In the genomic region with DNA sequence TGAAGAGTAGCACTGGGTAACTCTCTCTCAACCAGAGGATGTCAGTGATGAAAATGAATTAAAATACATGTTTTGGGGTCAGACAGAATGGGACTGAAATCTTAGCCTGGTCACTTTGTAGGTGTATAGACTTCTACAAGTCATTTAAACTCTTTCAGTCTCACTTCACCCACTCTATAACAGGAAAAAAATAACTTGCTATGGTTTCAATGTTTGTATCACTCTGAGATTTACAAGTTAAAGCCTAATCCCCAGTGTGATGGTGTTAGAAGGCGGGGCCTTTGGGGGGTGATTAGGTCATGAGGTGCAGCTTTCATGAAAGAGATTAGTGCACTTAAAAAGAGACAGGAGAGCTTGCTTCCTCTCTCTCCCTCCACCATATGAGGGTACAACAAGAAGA, we compare ENCODE assay signal across 15 cellular contexts.
"Had no signal": no experiment of that assay in that cellular context is flagged by ENCODE, and none has a peak within 500 bp of the region (broad histone marks: within the 10 kb centered on the region; RNA-seq: fewer than 3 reads in every experiment).

No MANE protein-coding gene starts in this region.

- H3K27ac ChIP-seq: breast epithelium, sigmoid colon, testis, uterus had no signal

- H3K4me3 ChIP-seq: breast epithelium, sigmoid colon, testis, uterus had no signal

- H3K27me3 ChIP-seq: breast epithelium, sigmoid colon, testis, uterus had no signal

- ATAC-seq: activated CD8-positive, alpha-beta memory T cell treated with anti-CD3 and anti-CD28 coated beads, Interleukin-2, amount 10 ng/mL, durations not matched to agents 7 days and 5 days; activated T-cell treated with anti-CD3 and anti-CD28 coated beads, Interleukin-2, amount 50 U/mL, for 4 hours; stimulated activated naive CD8-positive, alpha-beta T cell treated with anti-CD3 and anti-CD28 coated beads, Interleukin-15, amount 100 ng/mL, for 72 hours had no signal

- DNase-seq: activated CD4-positive, alpha-beta T cell treated with anti-CD3 and anti-CD28 coated beads, Interleukin-2, amount 50 U/mL, for 4 hours; activated CD4-positive, CD25-positive, alpha-beta regulatory T cell; activated CD8-positive, alpha-beta memory T cell treated with anti-CD3 and anti-CD28 coated beads, Interleukin-2, amount 10 ng/mL, durations not matched to agents 7 days and 5 days; activated gamma-delta T cell; activated naive CD8-positive, alpha-beta T cell treated with anti-CD3 and anti-CD28 coated beads for 36 hours; activated T-cell treated with anti-CD3 and anti-CD28 coated beads, Interleukin-2, amount 50 U/mL, for 4 hours; endodermal cell; hippocampal formation; sigmoid colon; stimulated activated CD4-positive, alpha-beta T cell treated with anti-CD3 and anti-CD28 coated beads, Interleukin-12 subunit alpha, Interleukin-12 subunit beta, amount 100 ng/mL, for 4 hours; stimulated activated CD8-positive, alpha-beta memory T cell treated with anti-CD3 and anti-CD28 coated beads, Interleukin-4, amount 100 ng/mL, for 48 hours; stimulated activated naive CD8-positive, alpha-beta T cell treated with anti-CD3 and anti-CD28 coated beads, Interleukin-15, amount 100 ng/mL, for 72 hours; testis; uterus had no signal

- H3K36me3 ChIP-seq: breast epithelium, sigmoid colon, uterus had no signal

- H3K9me3 ChIP-seq: breast epithelium, sigmoid colon, testis, uterus had no signal

- H3K4me1 ChIP-seq: breast epithelium, sigmoid colon, testis, uterus had no signal
